21 cellular contexts compared by ENCODE assay signal in the genomic region with DNA sequence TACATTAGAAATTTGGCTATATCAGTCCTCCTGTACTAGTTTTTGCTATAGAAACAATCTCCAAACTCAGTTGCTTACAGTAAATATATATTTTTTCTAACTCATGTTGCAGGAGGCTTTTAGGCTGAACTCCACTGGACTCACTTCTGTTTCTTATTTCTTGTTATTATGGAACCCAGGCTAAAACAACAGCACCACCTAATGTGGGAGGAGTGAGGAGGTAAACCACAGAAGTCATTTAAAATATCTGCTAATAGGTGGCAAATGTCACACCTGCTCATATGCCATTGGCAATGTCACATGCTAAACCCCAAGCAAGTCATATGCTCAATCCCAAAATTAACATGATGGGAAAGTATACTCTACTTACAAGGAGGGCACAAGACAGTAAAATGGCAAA.
"Had no signal": no experiment of that assay in that cellular context is flagged by ENCODE, and none has a peak within 500 bp of the region (broad histone marks: within the 10 kb centered on the region; RNA-seq: fewer than 3 reads in every experiment).

No MANE protein-coding gene starts in this region.

- ATAC-seq: activated CD4-positive, alpha-beta T cell treated with anti-CD3 and anti-CD28 coated beads for 36 hours; gastrocnemius medialis; left lobe of liver; natural killer cell treated with Interleukin-12 subunit alpha and Interleukin-12 subunit beta and Interleukin-15 and Interleukin-18, amount 100 ng/mL, for 72 hours had no signal

- H3K4me3 ChIP-seq: breast epithelium, gastrocnemius medialis, prostate gland, spleen, testis, uterus had no signal

- FAIRE-seq: colon had no signal

- H3K27me3 ChIP-seq: breast epithelium, gastrocnemius medialis, spleen, testis, uterus had no signal

- H3K4me1 ChIP-seq: breast epithelium, gastrocnemius medialis, prostate gland, spleen, testis, uterus had no signal

- H3K27ac ChIP-seq: breast epithelium, gastrocnemius medialis, prostate gland, spleen, testis, uterus had no signal

- DNase-seq: activated B cell treated with CpG ODN at 0.5 μM for 24 hours; activated CD4-positive, alpha-beta memory T cell treated with anti-CD3 and anti-CD28 coated beads for 36 hours; activated CD4-positive, alpha-beta T cell treated with anti-CD3 and anti-CD28 coated beads for 36 hours; activated naive CD4-positive, alpha-beta T cell treated with anti-CD3 and anti-CD28 coated beads for 36 hours; activated naive CD8-positive, alpha-beta T cell treated with anti-CD3 and anti-CD28 coated beads, Interleukin-2, amount 10 ng/mL, durations not matched to agents 7 days and 5 days; activated T-cell treated with anti-CD3 and anti-CD28 coated beads, Interleukin-2, amount 50 U/mL, for 48 hours; amniotic stem cell; effector memory CD4-positive, alpha-beta T cell; gastrocnemius medialis; spleen; stimulated activated CD4-positive, alpha-beta T cell treated with anti-CD3 and anti-CD28 coated beads, Interleukin-4, amount 100 ng/mL, for 1 hour; stimulated activated naive CD4-positive, alpha-beta T cell; T1000; testis; trophoblast cell; uterus had no signal

- H3K36me3 ChIP-seq: breast epithelium, gastrocnemius medialis, prostate gland, spleen, uterus had no signal

- H3K9me3 ChIP-seq: breast epithelium, gastrocnemius medialis, prostate gland, spleen, testis, uterus had no signal
